In genomic region chr3:50971487-50971924, GRCh38 we compare ENCODE assay signal across 8 cellular contexts.
DNase-seq lines count a peak whose midpoint lies in the region; ATAC-seq and TF ChIP-seq lines count a peak whose summit lies in the region.

No MANE protein-coding gene starts in this region.

- H3K4me1 ChIP-seq in neural progenitor cell = no peaks in the 10 kb centered on the region

- H3K9me3 Mint-ChIP-seq in neural progenitor cell = peaks cover 4% of the 10 kb centered on the region

- ATAC-seq in HG02885 (IDR thresholded peaks at IDR 0.05; ENCODE audit: poor library complexity, unreplicated experiment) = peak; percentile 76
- no peak for ATAC-seq in HG02588 (IDR thresholded peaks at IDR 0.05; ENCODE audit: unreplicated experiment)

- peaks cover 2% of the 10 kb centered on the region for H3K36me3 Mint-ChIP-seq in neural progenitor cell

- H3K27ac Mint-ChIP-seq in neural progenitor cell = no peak overlapping the region

- no peaks in the 10 kb centered on the region for H4K20me1 ChIP-seq in neural progenitor cell (ENCODE audit: low read depth)

- peak; percentile 30 for TF ChIP-seq CTCF in GM12801 (IDR thresholded peaks at IDR 0.05; ENCODE audit: extremely low read depth, insufficient read length)
- peak; percentile 89 for TF ChIP-seq CTCF in epithelial cell of esophagus (IDR thresholded peaks at IDR 0.05; ENCODE audit: insufficient read depth, low read depth, low read length, missing control alignments)
- TF ChIP-seq CTCF in neural progenitor cell (IDR thresholded peaks at IDR 0.05) = peak; percentile 93

- H3K27ac ChIP-seq in neural progenitor cell = no peak overlapping the region

- no peak overlapping the region for H3K4me2 ChIP-seq in neural progenitor cell

- H3K36me3 ChIP-seq in neural progenitor cell = no peaks in the 10 kb centered on the region

- H3K27me3 ChIP-seq in neural progenitor cell = no peaks in the 10 kb centered on the region

- H3K4me3 Mint-ChIP-seq in neural progenitor cell = no peak overlapping the region

- no peak overlapping the region for H3K9ac ChIP-seq in neural progenitor cell

- no peaks in the 10 kb centered on the region for H3F3A ChIP-seq in neural progenitor cell (ENCODE audit: low read depth)

- no peaks in the 10 kb centered on the region for H3K9me3 ChIP-seq in neural progenitor cell (ENCODE audit: low read depth)

- peaks cover 2% of the 10 kb centered on the region for H3K27me3 Mint-ChIP-seq in neural progenitor cell (ENCODE audit: insufficient read depth, low read depth)

- H3K4me3 ChIP-seq in epithelial cell of esophagus (ENCODE audit: low read length) (no peak overlapping the region), neural progenitor cell (no peak overlapping the region)

- peak; percentile 75 for DNase-seq in NCI-H510A treated with DMSO at 0.1 percent for 48 hours (lab: John Stamatoyannopoulos, UW)
- DNase-seq in activated CD4-positive, alpha-beta T cell treated with anti-CD3 and anti-CD28 coated beads, Interleukin-2, amount 50 U/mL, for 4 hours = peak; percentile 26 to 32
- DNase-seq in epithelial cell of esophagus (ENCODE audit: low read depth) = peak; percentile 68
- peak; percentile 77 for DNase-seq in neural progenitor cell (ENCODE audit: low spot score)
- no peak for DNase-seq in OCI-M2 (lab: John Stamatoyannopoulos, UW; ENCODE audit: unreplicated experiment)

- no peak overlapping the region for H2AFZ ChIP-seq in neural progenitor cell (replicated peaks)

- H3K79me2 ChIP-seq in neural progenitor cell (ENCODE audit: low read depth) = no peaks in the 10 kb centered on the region

- no peaks in the 10 kb centered on the region for H3K4me1 Mint-ChIP-seq in neural progenitor cell

Comparison
In these comparisons a context has a peak if more than half of its experiments do, and no peak if none do; other contexts are left out.
1. CTCF ChIP-seq: peak in every context shown above with its lines; median percentile 93 in neural progenitor cell; 89 in epithelial cell of esophagus; 30 in GM12801.